In genomic region chr3:59957150-59957549, GRCh38 we compare ENCODE assay signal across 30 cellular contexts.
"Had no signal": no experiment of that assay in that cellular context is flagged by ENCODE, and none has a peak within 500 bp of the region (broad histone marks: within the 10 kb centered on the region; RNA-seq: fewer than 3 reads in every experiment).

No MANE protein-coding gene starts in this region.

- H3K9me3 Mint-ChIP-seq: activated CD4-positive, alpha-beta memory T cell treated with anti-CD3 and anti-CD28 coated beads for 36 hours; dendritic cell treated with granulocyte-macrophage colony-stimulating factor and Interleukin-4, amounts not matched to agents 40 ng/mL and 50 ng/mL, for 4 days had no signal

- H3K4me3 Mint-ChIP-seq: activated CD4-positive, alpha-beta memory T cell treated with anti-CD3 and anti-CD28 coated beads for 36 hours; activated CD4-positive, alpha-beta T cell treated with anti-CD3 and anti-CD28 coated beads for 36 hours; activated CD4-positive, alpha-beta T cell treated with anti-CD3 and anti-CD28 coated beads, Interleukin-2, amount 10 ng/mL, durations not matched to agents 24 days and 14 days; activated CD8-positive, alpha-beta memory T cell treated with anti-CD3 and anti-CD28 coated beads, Interleukin-2, amount 10 ng/mL, durations not matched to agents 7 days and 5 days; activated CD8-positive, alpha-beta T cell treated with anti-CD3 and anti-CD28 coated beads, Interleukin-2, amount 10 ng/mL, durations not matched to agents 7 days and 5 days; activated naive CD8-positive, alpha-beta T cell treated with anti-CD3 and anti-CD28 coated beads, Interleukin-2, amount 10 ng/mL, durations not matched to agents 7 days and 5 days; activated T-cell treated with anti-CD3 and anti-CD28 coated beads, Interleukin-2, amount 50 U/mL, for 24 hours; activated T-helper 17 cell treated with anti-CD3 and anti-CD28 coated beads, Interleukin-2, amount 50 U/mL, for 72 hours; brain; dendritic cell treated with granulocyte-macrophage colony-stimulating factor and Interleukin-4, amounts not matched to agents 40 ng/mL and 50 ng/mL, for 4 days had no signal

- H3K27ac Mint-ChIP-seq: activated CD4-positive, alpha-beta memory T cell treated with anti-CD3 and anti-CD28 coated beads for 36 hours; activated CD4-positive, alpha-beta T cell treated with anti-CD3 and anti-CD28 coated beads for 36 hours; activated CD4-positive, alpha-beta T cell treated with anti-CD3 and anti-CD28 coated beads, Interleukin-2, amount 10 ng/mL, durations not matched to agents 24 days and 14 days; activated CD8-positive, alpha-beta memory T cell treated with anti-CD3 and anti-CD28 coated beads, Interleukin-2, amount 10 ng/mL, durations not matched to agents 7 days and 5 days; activated CD8-positive, alpha-beta T cell treated with anti-CD3 and anti-CD28 coated beads, Interleukin-2, amount 10 ng/mL, durations not matched to agents 7 days and 5 days; activated naive CD8-positive, alpha-beta T cell treated with anti-CD3 and anti-CD28 coated beads, Interleukin-2, amount 10 ng/mL, durations not matched to agents 7 days and 5 days; activated T-cell treated with anti-CD3 and anti-CD28 coated beads, Interleukin-2, amount 50 U/mL, for 24 hours; activated T-helper 17 cell treated with anti-CD3 and anti-CD28 coated beads, Interleukin-2, amount 50 U/mL, for 72 hours; dendritic cell treated with granulocyte-macrophage colony-stimulating factor and Interleukin-4, amounts not matched to agents 40 ng/mL and 50 ng/mL, for 4 days had no signal

- H3K36me3 ChIP-seq: ascending aorta, breast epithelium, cardiac muscle cell, esophagus muscularis mucosa, gastrocnemius medialis, heart left ventricle had no signal

- H3K27me3 Mint-ChIP-seq: activated CD4-positive, alpha-beta memory T cell treated with anti-CD3 and anti-CD28 coated beads for 36 hours; activated CD4-positive, alpha-beta T cell treated with anti-CD3 and anti-CD28 coated beads for 36 hours; activated CD4-positive, alpha-beta T cell treated with anti-CD3 and anti-CD28 coated beads, Interleukin-2, amount 10 ng/mL, durations not matched to agents 24 days and 14 days; activated CD8-positive, alpha-beta memory T cell treated with anti-CD3 and anti-CD28 coated beads, Interleukin-2, amount 10 ng/mL, durations not matched to agents 7 days and 5 days; activated naive CD8-positive, alpha-beta T cell treated with anti-CD3 and anti-CD28 coated beads, Interleukin-2, amount 10 ng/mL, durations not matched to agents 7 days and 5 days; activated T-cell treated with anti-CD3 and anti-CD28 coated beads, Interleukin-2, amount 50 U/mL, for 24 hours; dendritic cell treated with granulocyte-macrophage colony-stimulating factor and Interleukin-4, amounts not matched to agents 40 ng/mL and 50 ng/mL, for 4 days had no signal

- H3K4me3 ChIP-seq: ascending aorta, breast epithelium, cardiac muscle cell, coronary artery, dorsolateral prefrontal cortex, esophagus muscularis mucosa, gastrocnemius medialis, heart left ventricle had no signal

- ATAC-seq: activated CD4-positive, alpha-beta T cell treated with anti-CD3 and anti-CD28 coated beads for 36 hours; activated CD8-positive, alpha-beta memory T cell treated with anti-CD3 and anti-CD28 coated beads, Interleukin-2, amount 10 ng/mL, durations not matched to agents 7 days and 5 days; activated CD8-positive, alpha-beta T cell treated with anti-CD3 and anti-CD28 coated beads, Interleukin-2, amount 10 ng/mL, durations not matched to agents 7 days and 5 days; activated naive CD4-positive, alpha-beta T cell treated with anti-CD3 and anti-CD28 coated beads, Interleukin-2, amount 50 U/mL, for 72 hours; activated T-helper 17 cell treated with anti-CD3 and anti-CD28 coated beads, Interleukin-2, amount 50 U/mL, for 72 hours; foreskin keratinocyte; gastrocnemius medialis; heart left ventricle had no signal

- H3K9me3 ChIP-seq: ascending aorta, breast epithelium, esophagus muscularis mucosa, gastrocnemius medialis, heart left ventricle had no signal

- DNase-seq: activated CD4-positive, alpha-beta memory T cell treated with anti-CD3 and anti-CD28 coated beads for 36 hours; activated CD4-positive, alpha-beta T cell treated with anti-CD3 and anti-CD28 coated beads for 36 hours; activated CD4-positive, alpha-beta T cell treated with anti-CD3 and anti-CD28 coated beads, Interleukin-2, amount 10 ng/mL, durations not matched to agents 24 days and 14 days; activated CD4-positive, CD25-positive, alpha-beta regulatory T cell; activated CD4-positive, CD25-positive, alpha-beta regulatory T cell treated with anti-CD3 and anti-CD28 coated beads, Interleukin-2, amount 50 U/mL, for 72 hours; activated CD8-positive, alpha-beta memory T cell treated with anti-CD3 and anti-CD28 coated beads, Interleukin-2, amount 10 ng/mL, durations not matched to agents 7 days and 5 days; activated CD8-positive, alpha-beta memory T cell treated with anti-CD3 and anti-CD28 coated beads, Interleukin-2, amount 50 U/mL, for 4 hours; activated CD8-positive, alpha-beta T cell treated with anti-CD3 and anti-CD28 coated beads, Interleukin-2, amount 10 ng/mL, durations not matched to agents 7 days and 5 days; activated effector memory CD4-positive, alpha-beta T cell treated with Interleukin-2 at 50 U/mL for 16 hours; activated gamma-delta T cell treated with Interleukin-2 at 50 U/mL for 16 hours; activated naive CD4-positive, alpha-beta T cell treated with Interleukin-2 at 50 U/mL for 16 hours; activated naive CD8-positive, alpha-beta T cell treated with anti-CD3 and anti-CD28 coated beads, Interleukin-2, amount 10 ng/mL, durations not matched to agents 7 days and 5 days; activated T-cell treated with anti-CD3 and anti-CD28 coated beads, Interleukin-2, amount 50 U/mL, for 24 hours; central memory CD4-positive, alpha-beta T cell; dorsolateral prefrontal cortex; effector memory CD4-positive, alpha-beta T cell; erythroblast; gastrocnemius medialis; glutamatergic neuron; heart left ventricle had no signal

- H3K4me1 Mint-ChIP-seq: activated T-helper 17 cell treated with anti-CD3 and anti-CD28 coated beads, Interleukin-2, amount 50 U/mL, for 72 hours had no signal

- H3K4me1 ChIP-seq: ascending aorta, breast epithelium, esophagus muscularis mucosa, foreskin keratinocyte, gastrocnemius medialis, heart left ventricle had no signal

- H3K27me3 ChIP-seq: ascending aorta, breast epithelium, cardiac muscle cell, dorsolateral prefrontal cortex, esophagus muscularis mucosa, foreskin keratinocyte, gastrocnemius medialis, heart left ventricle had no signal

- H3K27ac ChIP-seq: ascending aorta, breast epithelium, cardiac muscle cell, coronary artery, dorsolateral prefrontal cortex, esophagus muscularis mucosa, foreskin keratinocyte, gastrocnemius medialis, heart left ventricle had no signal
